ENCODE assay signal across 2 cellular contexts in genomic region chr1:74733616-74734484, GRCh38.
TF ChIP-seq lines count a peak whose summit lies in the region.

No MANE protein-coding gene starts in this region.

TF ChIP-seq in WTC11, 78 proteins besides CTCF, POLR2A, EP300 and RAD21:
- TF ChIP-seq GTF2I (CRISPR knock-in tag; conservative IDR thresholded peaks at IDR 0.05), result no peak
- no peak for TF ChIP-seq CREB1 (CRISPR knock-in tag; IDR thresholded peaks at IDR 0.05)
- TF ChIP-seq ATF3 (CRISPR knock-in tag; conservative IDR thresholded peaks at IDR 0.05), result no peak
- TF ChIP-seq ZNF512 (CRISPR knock-in tag; IDR thresholded peaks at IDR 0.05; ENCODE audit: borderline replicate concordance), result no peak
- no peak for TF ChIP-seq ELF4 (CRISPR knock-in tag; IDR thresholded peaks at IDR 0.05; ENCODE audit: low read depth)
- no peak for TF ChIP-seq MLX (CRISPR knock-in tag; IDR thresholded peaks at IDR 0.05)
- no peak for TF ChIP-seq CREM (CRISPR knock-in tag; IDR thresholded peaks at IDR 0.05)

TF ChIP-seq in endothelial cell of umbilical vein, 7 proteins besides CTCF, POLR2A, EP300 and RAD21:
- TF ChIP-seq MYC (IDR thresholded peaks at IDR 0.05; ENCODE audit: low read depth, low read length) (peak; percentile 34), POLR2AphosphoS5 (IDR thresholded peaks at IDR 0.05; ENCODE audit: insufficient read depth, low read depth, low read length) (no peak), MAX (IDR thresholded peaks at IDR 0.05; ENCODE audit: insufficient read depth, insufficient read length) (no peak), JUN (IDR thresholded peaks at IDR 0.05; ENCODE audit: borderline replicate concordance, insufficient read depth, insufficient read length, low read depth) (no peak), GATA2 (IDR thresholded peaks at IDR 0.05; ENCODE audit: insufficient read depth, insufficient read length, low read depth, low read length) (peak; percentile 75), EZH2 (IDR thresholded peaks at IDR 0.05; ENCODE audit: borderline replicate concordance, low read depth, low read length, severe bottlenecking) (no peak), FOS (IDR thresholded peaks at IDR 0.05; ENCODE audit: borderline replicate concordance, insufficient read depth, low read length) (peak; percentile 35)
TF ChIP-seq in endothelial cell of umbilical vein: peak in this region for 3.
